In the genomic region with DNA sequence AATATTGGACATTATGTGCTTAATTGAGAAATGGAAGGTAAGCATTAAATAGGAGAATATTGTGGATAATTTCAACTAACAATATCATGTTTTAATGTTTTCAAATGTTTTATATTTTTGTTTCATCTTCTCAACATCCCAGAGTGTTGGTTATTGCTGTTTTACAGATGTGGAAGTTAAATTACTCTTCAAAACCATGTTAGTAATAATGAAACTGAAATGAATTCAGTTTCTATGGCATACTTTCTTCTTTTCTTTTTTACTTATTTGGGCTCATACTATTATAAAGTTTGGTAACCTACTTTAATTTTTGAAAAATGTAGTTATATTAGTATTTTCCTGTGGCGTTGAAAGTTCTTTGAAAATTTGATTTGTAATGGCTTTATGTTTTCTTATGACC, we compare ENCODE assay signal across 15 cellular contexts. TPM values are rescaled to one million over a fixed set of nuclear protein-coding genes. Genes with fewer than 3 reads are reported as not detected.
DNase-seq lines count a peak whose midpoint lies in the region; ATAC-seq and TF ChIP-seq lines count a peak whose summit lies in the region.
"Had no signal": no experiment of that assay in that cellular context is flagged by ENCODE, and none has a peak within 500 bp of the region (broad histone marks: within the 10 kb centered on the region; RNA-seq: fewer than 3 reads in every experiment).

No MANE protein-coding gene starts in this region.

- H3K27me3 Mint-ChIP-seq in natural killer cell treated with Interleukin-12 subunit alpha and Interleukin-12 subunit beta and Interleukin-15 and Interleukin-18, amount 100 ng/mL, for 72 hours = no peaks in the 10 kb centered on the region
- H3K27me3 Mint-ChIP-seq in natural killer cell (ENCODE audit: low read depth in 2 of 2) = no peaks in the 10 kb centered on the region
- no peaks in the 10 kb centered on the region for H3K27me3 Mint-ChIP-seq in stimulated activated memory B cell treated with anti-CD40 and anti-IgM and Interleukin-4, amounts not matched to agents 10 μg/mL and 1 μg/mL and 100 μg/mL, for 72 hours

- H3K27ac Mint-ChIP-seq in natural killer cell treated with Interleukin-12 subunit alpha and Interleukin-12 subunit beta and Interleukin-15 and Interleukin-18, amount 100 ng/mL, for 72 hours = peak overlapping the region; percentile 39 to 79
- H3K27ac Mint-ChIP-seq in natural killer cell = no peak overlapping the region
- peak overlapping the region; percentile 72 for H3K27ac Mint-ChIP-seq in stimulated activated memory B cell treated with anti-CD40 and anti-IgM and Interleukin-4, amounts not matched to agents 10 μg/mL and 1 μg/mL and 100 μg/mL, for 72 hours
- H3K27ac Mint-ChIP-seq: dendritic cell treated with granulocyte-macrophage colony-stimulating factor and Interleukin-4, amounts not matched to agents 40 ng/mL and 50 ng/mL, for 4 days; neural progenitor cell had no signal

- H3K4me3 ChIP-seq in adrenal gland = no peak overlapping the region
- H3K4me3 ChIP-seq: neural progenitor cell had no signal

- no peak for TF ChIP-seq CTCF in natural killer cell (IDR thresholded peaks at IDR 0.05)
- no peak for TF ChIP-seq CTCF in adrenal gland (IDR thresholded peaks at IDR 0.05)

- WGBS in adrenal gland, 4 donors = 87 to 100% (median 93%) methylated on average over 1 of the region's 1 CpG

- H3K36me3 Mint-ChIP-seq in natural killer cell treated with Interleukin-12 subunit alpha and Interleukin-12 subunit beta and Interleukin-15 and Interleukin-18, amount 100 ng/mL, for 72 hours = peaks cover 16% of the 10 kb centered on the region
- H3K36me3 Mint-ChIP-seq in natural killer cell = no peaks in the 10 kb centered on the region
- H3K36me3 Mint-ChIP-seq in stimulated activated memory B cell treated with anti-CD40 and anti-IgM and Interleukin-4, amounts not matched to agents 10 μg/mL and 1 μg/mL and 100 μg/mL, for 72 hours = peaks cover 18% of the 10 kb centered on the region

- H3K4me3 Mint-ChIP-seq in natural killer cell treated with Interleukin-12 subunit alpha and Interleukin-12 subunit beta and Interleukin-15 and Interleukin-18, amount 100 ng/mL, for 72 hours = peak overlapping the region; percentile 57
- no peak overlapping the region for H3K4me3 Mint-ChIP-seq in natural killer cell
- H3K4me3 Mint-ChIP-seq in stimulated activated memory B cell treated with anti-CD40 and anti-IgM and Interleukin-4, amounts not matched to agents 10 μg/mL and 1 μg/mL and 100 μg/mL, for 72 hours = no peak overlapping the region
- H3K4me3 Mint-ChIP-seq: dendritic cell treated with granulocyte-macrophage colony-stimulating factor and Interleukin-4, amounts not matched to agents 40 ng/mL and 50 ng/mL, for 4 days; neural progenitor cell had no signal

- H3K27me3 ChIP-seq in adrenal gland = no peaks in the 10 kb centered on the region

- TF ChIP-seq POLR2A in adrenal gland (IDR thresholded peaks at IDR 0.05) = no peak

- no peak for DNase-seq in natural killer cell treated with Interleukin-12 subunit alpha and Interleukin-12 subunit beta and Interleukin-15 and Interleukin-18, amount 100 ng/mL, for 72 hours (ENCODE audit: low spot score)
- DNase-seq in natural killer cell (no peak), OCI-M1 (lab: John Stamatoyannopoulos, UW) (peak; percentile 19), adrenal gland (no peak)
- DNase-seq: activated effector memory CD4-positive, alpha-beta T cell treated with Interleukin-2 at 50 U/mL for 16 hours; DMS53; erythroblast; head of caudate nucleus; SHP77 had no signal

- no peak for ATAC-seq in natural killer cell treated with Interleukin-12 subunit alpha and Interleukin-12 subunit beta and Interleukin-15 and Interleukin-18, amount 100 ng/mL, for 72 hours
- ATAC-seq in natural killer cell (no peak), HG03378 (IDR thresholded peaks at IDR 0.05; ENCODE audit: unreplicated experiment) (peak; percentile 37), GM19351 (IDR thresholded peaks at IDR 0.05; ENCODE audit: unreplicated experiment) (no peak), HG02759 (IDR thresholded peaks at IDR 0.05; ENCODE audit: unreplicated experiment) (no peak)
- ATAC-seq in stimulated activated memory B cell treated with anti-CD40 and anti-IgM and Interleukin-4, amounts not matched to agents 10 μg/mL and 1 μg/mL and 100 μg/mL, for 72 hours = no peak

- peaks cover 34 to 46% of the 10 kb centered on the region in 2 donors for H3K4me1 Mint-ChIP-seq in natural killer cell treated with Interleukin-12 subunit alpha and Interleukin-12 subunit beta and Interleukin-15 and Interleukin-18, amount 100 ng/mL, for 72 hours (ENCODE audit: low read depth in 2 of 2)
- H3K4me1 Mint-ChIP-seq in natural killer cell = peaks cover 35 to 41% of the 10 kb centered on the region in 2 donors
- H3K4me1 Mint-ChIP-seq in stimulated activated memory B cell treated with anti-CD40 and anti-IgM and Interleukin-4, amounts not matched to agents 10 μg/mL and 1 μg/mL and 100 μg/mL, for 72 hours = peaks cover 52% of the 10 kb centered on the region

- intact Hi-C loops in natural killer cell (cut with micrococcal nuclease) (no loop called here), adrenal gland (cut with DNase I) (no loop called here)

- peaks cover 35 to 48% of the 10 kb centered on the region in 2 donors for H3K4me1 ChIP-seq in adrenal gland (replicated peaks in 1 of 2)

- no peaks in the 10 kb centered on the region for H3K9me3 ChIP-seq in adrenal gland (replicated peaks in 1 of 3)

- no peaks in the 10 kb centered on the region for H3K9me3 Mint-ChIP-seq in natural killer cell treated with Interleukin-12 subunit alpha and Interleukin-12 subunit beta and Interleukin-15 and Interleukin-18, amount 100 ng/mL, for 72 hours
- no peaks in the 10 kb centered on the region for H3K9me3 Mint-ChIP-seq in natural killer cell
- no peaks in the 10 kb centered on the region for H3K9me3 Mint-ChIP-seq in stimulated activated memory B cell treated with anti-CD40 and anti-IgM and Interleukin-4, amounts not matched to agents 10 μg/mL and 1 μg/mL and 100 μg/mL, for 72 hours
- H3K9me3 Mint-ChIP-seq: dendritic cell treated with granulocyte-macrophage colony-stimulating factor and Interleukin-4, amounts not matched to agents 40 ng/mL and 50 ng/mL, for 4 days; neural progenitor cell had no signal

- H3K36me3 ChIP-seq in adrenal gland (replicated peaks in 1 of 2) = peaks cover 0 to 1% of the 10 kb centered on the region in 2 donors
- H3K36me3 ChIP-seq: neural progenitor cell had no signal

- no peak overlapping the region for H3K27ac ChIP-seq in adrenal gland
- H3K27ac ChIP-seq: neural progenitor cell had no signal

RNA-seq across cellular contexts. Expression of gene GLRX3, which starts 4.2 kb away (rescaled TPM):
- total RNA-seq in natural killer cell treated with Interleukin-12 subunit alpha and Interleukin-12 subunit beta and Interleukin-15 and Interleukin-18, amount 100 ng/mL, for 72 hours = 100 to 1,000 TPM in 1 of 2 donors, 10 to 100 TPM in 1; 95.0 to 103 TPM
- 10 to 100 TPM; 33.8 to 51.7 (median 39.1) TPM for total RNA-seq in natural killer cell
- 100 to 1,000 TPM in 1 of 8 donors, 10 to 100 TPM in 7; 46.5 to 116 (median 73.2) TPM for total RNA-seq in adrenal gland
- 100 to 1,000 TPM in 1 of 3 donors, 10 to 100 TPM in 2; 34.2 to 139 (median 51.6) TPM for polyA plus RNA-seq in adrenal gland

RNA-seq across cellular contexts. Expression of gene C10orf143, which starts 29.8 kb away (rescaled TPM):
- total RNA-seq in natural killer cell treated with Interleukin-12 subunit alpha and Interleukin-12 subunit beta and Interleukin-15 and Interleukin-18, amount 100 ng/mL, for 72 hours = 1 to 10 TPM; 2.4 to 2.9 TPM
- total RNA-seq in natural killer cell (10 to 100 TPM in 1 of 3 donors, 1 to 10 TPM in 2; 7.1 to 10.9 (median 8.2) TPM), adrenal gland (1 to 10 TPM in 7 of 8 donors, under 1 TPM in 1; 0.85 to 5.7 (median 4.6) TPM)
- 10 to 100 TPM in 2 of 3 donors, 1 to 10 TPM in 1; 6.0 to 19.3 (median 13.6) TPM for polyA plus RNA-seq in adrenal gland

Comparison
In these comparisons a context has a peak if more than half of its experiments do, and no peak if none do; other contexts are left out.
1. H3K27ac Mint-ChIP-seq: peak in natural killer cell treated with Interleukin-12 subunit alpha and Interleukin-12 subunit beta and Interleukin-15 and Interleukin-18, amount 100 ng/mL, for 72 hours (2 of 2) and stimulated activated memory B cell treated with anti-CD40 and anti-IgM and Interleukin-4, amounts not matched to agents 10 μg/mL and 1 μg/mL and 100 μg/mL, for 72 hours (single experiment); none in natural killer cell (0 of 2).